8 cellular contexts compared by ENCODE assay signal in genomic region chr11:46295312-46295995, GRCh38. TPM values are rescaled to one million over a fixed set of nuclear protein-coding genes. Genes with fewer than 3 reads are reported as not detected.
DNase-seq lines count a peak whose midpoint lies in the region; ATAC-seq and TF ChIP-seq lines count a peak whose summit lies in the region.

No MANE protein-coding gene starts in this region.

- no peaks in the 10 kb centered on the region for H3K36me3 ChIP-seq in OCI-LY7 (ENCODE audit: insufficient read depth, low read length)

- peak; percentile 53 for ATAC-seq in HG02938 (IDR thresholded peaks at IDR 0.05; ENCODE audit: unreplicated experiment)
- peak; percentile 93 to 98 for ATAC-seq in natural killer cell treated with Interleukin-12 subunit alpha and Interleukin-12 subunit beta and Interleukin-15 and Interleukin-18, amount 100 ng/mL, for 72 hours
- ATAC-seq in stimulated activated naive B cell treated with anti-CD40 and anti-IgM and Interleukin-4, amounts not matched to agents 10 μg/mL and 1 μg/mL and 100 μg/mL, for 72 hours (replicated peaks): peak; percentile 92 to 94

- H4K20me1 ChIP-seq in OCI-LY7 (ENCODE audit: insufficient read depth, low read length): no peaks in the 10 kb centered on the region

- H3K79me2 ChIP-seq in OCI-LY7 (ENCODE audit: insufficient read depth, low read depth, low read length): no peaks in the 10 kb centered on the region

- intact Hi-C loops in OCI-LY7 (cut with micrococcal nuclease; ENCODE audit: unreplicated experiment): no loop called here

- H3K27ac ChIP-seq in OCI-LY7 (ENCODE audit: low read depth, low read length, poor library complexity, severe bottlenecking): no peak overlapping the region

- H3K4me1 ChIP-seq in OCI-LY7 (ENCODE audit: insufficient read depth, low read length, poor library complexity, severe bottlenecking): peaks cover 5% of the 10 kb centered on the region

- no peak overlapping the region for H2AFZ ChIP-seq in OCI-LY7 (ENCODE audit: low read length)

- no peaks in the 10 kb centered on the region for H3K9me3 ChIP-seq in OCI-LY7 (ENCODE audit: low read length)

- H3K9me3 Mint-ChIP-seq in natural killer cell treated with Interleukin-12 subunit alpha and Interleukin-12 subunit beta and Interleukin-15 and Interleukin-18, amount 100 ng/mL, for 72 hours: no peaks in the 10 kb centered on the region
- H3K9me3 Mint-ChIP-seq in stimulated activated naive B cell treated with anti-CD40 and anti-IgM and Interleukin-4, amounts not matched to agents 10 μg/mL and 1 μg/mL and 100 μg/mL, for 72 hours: no peaks in the 10 kb centered on the region

- POLR2A ChIA-PET in OCI-LY7 (lab: Charles Lee): interaction anchor here (0.6 kb wide), 1 partner anchor 853 kb away, joined by 4 read pairs; no protein-coding TSS in a partner anchor

- no peak overlapping the region for H3K27ac Mint-ChIP-seq in natural killer cell treated with Interleukin-12 subunit alpha and Interleukin-12 subunit beta and Interleukin-15 and Interleukin-18, amount 100 ng/mL, for 72 hours
- no peak overlapping the region for H3K27ac Mint-ChIP-seq in stimulated activated naive B cell treated with anti-CD40 and anti-IgM and Interleukin-4, amounts not matched to agents 10 μg/mL and 1 μg/mL and 100 μg/mL, for 72 hours

- peak overlapping the region; percentile 13; the same call in 1 of the 2 replicates for H3K4me3 ChIP-seq in GM08714 (ENCODE audit: low read length)
- peak overlapping the region; percentile 46 for H3K4me3 ChIP-seq in OCI-LY7 (ENCODE audit: low read depth, low read length, poor library complexity, severe bottlenecking)

- peaks cover 5 to 8% of the 10 kb centered on the region in 2 donors for H3K4me1 Mint-ChIP-seq in natural killer cell treated with Interleukin-12 subunit alpha and Interleukin-12 subunit beta and Interleukin-15 and Interleukin-18, amount 100 ng/mL, for 72 hours (ENCODE audit: low read depth in 2 of 2)
- H3K4me1 Mint-ChIP-seq in stimulated activated naive B cell treated with anti-CD40 and anti-IgM and Interleukin-4, amounts not matched to agents 10 μg/mL and 1 μg/mL and 100 μg/mL, for 72 hours: peaks cover 9 to 15% of the 10 kb centered on the region in 2 donors

- DNase-seq in OCI-LY7 (ENCODE audit: low spot score): peak; percentile 36
- peak; percentile 40 to 61 for DNase-seq in activated T-helper 1 cell treated with anti-CD3 and anti-CD28 coated beads, Interleukin-2, amount 50 U/mL, for 16 hours (ENCODE audit: low read depth in 1 of 2, low spot score in 1 of 2)
- peak; percentile 65 for DNase-seq in fibroblast of peridontal ligament (ENCODE audit: extremely low read depth)
- DNase-seq in natural killer cell treated with Interleukin-12 subunit alpha and Interleukin-12 subunit beta and Interleukin-15 and Interleukin-18, amount 100 ng/mL, for 72 hours (ENCODE audit: low spot score): peak; percentile 82
- DNase-seq in stimulated activated naive B cell treated with anti-CD40 and anti-IgM and Interleukin-4, amounts not matched to agents 10 μg/mL and 1 μg/mL and 100 μg/mL, for 72 hours: peak; percentile 27
- no peak for DNase-seq in mucosa of gallbladder (ENCODE audit: low spot score)

- H3K9me2 ChIP-seq in OCI-LY7 (ENCODE audit: insufficient read depth, low read length): no peaks in the 10 kb centered on the region

- no peaks in the 10 kb centered on the region for H3K36me3 Mint-ChIP-seq in natural killer cell treated with Interleukin-12 subunit alpha and Interleukin-12 subunit beta and Interleukin-15 and Interleukin-18, amount 100 ng/mL, for 72 hours
- H3K36me3 Mint-ChIP-seq in stimulated activated naive B cell treated with anti-CD40 and anti-IgM and Interleukin-4, amounts not matched to agents 10 μg/mL and 1 μg/mL and 100 μg/mL, for 72 hours: no peaks in the 10 kb centered on the region

- CTCF ChIA-PET in OCI-LY7 (lab: Charles Lee; ENCODE audit: unreplicated experiment): no interaction called here

- peaks cover 14 to 21% of the 10 kb centered on the region in 2 donors for H3K27me3 Mint-ChIP-seq in natural killer cell treated with Interleukin-12 subunit alpha and Interleukin-12 subunit beta and Interleukin-15 and Interleukin-18, amount 100 ng/mL, for 72 hours
- H3K27me3 Mint-ChIP-seq in stimulated activated naive B cell treated with anti-CD40 and anti-IgM and Interleukin-4, amounts not matched to agents 10 μg/mL and 1 μg/mL and 100 μg/mL, for 72 hours: peaks cover 52 to 69% of the 10 kb centered on the region in 2 donors

- no TSS peak for BruUV-seq in OCI-LY7 (replicated peaks; lab: Mats Ljungman, UMichigan)

- peak overlapping the region; percentile 72 for H3K4me3 Mint-ChIP-seq in natural killer cell treated with Interleukin-12 subunit alpha and Interleukin-12 subunit beta and Interleukin-15 and Interleukin-18, amount 100 ng/mL, for 72 hours
- H3K4me3 Mint-ChIP-seq in stimulated activated naive B cell treated with anti-CD40 and anti-IgM and Interleukin-4, amounts not matched to agents 10 μg/mL and 1 μg/mL and 100 μg/mL, for 72 hours: peak overlapping the region; percentile 77 to 83

- TF ChIP-seq CTCF in OCI-LY7 (conservative IDR thresholded peaks at IDR 0.05; ENCODE audit: low read length): no peak

- H3K4me2 ChIP-seq in OCI-LY7 (ENCODE audit: low read length): peak overlapping the region; percentile 56; the same call in 1 of the 2 replicates

RNA-seq across cellular contexts. Expression of gene CREB3L1, which starts 18.0 kb away (rescaled TPM):
- not detected in 2 replicates for total RNA-seq in OCI-LY7 (2014; rRNA removed; shearing (Covaris generic))
- 0.15 and 0.17 TPM in 2 replicates for total RNA-seq in OCI-LY7 (2022)
- total RNA-seq in natural killer cell treated with Interleukin-12 subunit alpha and Interleukin-12 subunit beta and Interleukin-15 and Interleukin-18, amount 100 ng/mL, for 72 hours: not detected
- total RNA-seq in mucosa of gallbladder: 81.6 TPM

RNA-seq across cellular contexts. Expression of gene DGKZ, which starts 51.8 kb away (rescaled TPM):
- total RNA-seq in OCI-LY7 (2014; rRNA removed; shearing (Covaris generic)): 110 and 134 TPM in 2 replicates
- 141 and 163 TPM in 2 replicates for total RNA-seq in OCI-LY7 (2022)
- 100 to 1,000 TPM; 104 to 207 TPM for total RNA-seq in natural killer cell treated with Interleukin-12 subunit alpha and Interleukin-12 subunit beta and Interleukin-15 and Interleukin-18, amount 100 ng/mL, for 72 hours
- 83.8 TPM for total RNA-seq in mucosa of gallbladder

Comparison
In these comparisons a context has a peak if more than half of its experiments do, and no peak if none do; other contexts are left out.
1. RNA of gene CREB3L1, which starts 18.0 kb away (total RNA-seq): 81.6 TPM in mucosa of gallbladder (single experiment); 0.15 to 0.17 TPM in OCI-LY7 and not detected in natural killer cell treated with Interleukin-12 subunit alpha and Interleukin-12 subunit beta and Interleukin-15 and Interleukin-18, amount 100 ng/mL, for 72 hours; every median in the first group is over 10 times any median in the second.
2. Peak in every context shown above with its lines, with median percentiles within 50 percentile points of each other: ATAC-seq.